ENCODE assay signal across 11 cellular contexts in genomic region chr15:70714575-70714974, GRCh38. TPM values are rescaled to one million over a fixed set of nuclear protein-coding genes. Genes with fewer than 3 reads are reported as not detected.
A peak's percentile ranks its signal among the peaks of the same experiment; 100 is the strongest.
DNase-seq lines count a peak whose midpoint lies in the region; ATAC-seq and TF ChIP-seq lines count a peak whose summit lies in the region.
"Had no signal": no experiment of that assay in that cellular context is flagged by ENCODE, and none has a peak within 500 bp of the region (broad histone marks: within the 10 kb centered on the region; RNA-seq: fewer than 3 reads in every experiment).

No MANE protein-coding gene starts in this region.

- no peak for TF ChIP-seq CTCF in ascending aorta (IDR thresholded peaks at IDR 0.05)

- H3K9me3 ChIP-seq in ascending aorta: no peaks in the 10 kb centered on the region
- no peaks in the 10 kb centered on the region for H3K9me3 ChIP-seq in stomach smooth muscle (ENCODE audit: control insufficient read depth in 2 of 2, low read length in 2 of 2)

- H3K4me1 ChIP-seq in ascending aorta (peaks cover 14 to 39% of the 10 kb centered on the region in 2 donors), stomach smooth muscle (ENCODE audit: control insufficient read depth, insufficient read depth, low read length) (peaks cover 20% of the 10 kb centered on the region)

- no peaks in the 10 kb centered on the region for H3K9me3 Mint-ChIP-seq in activated CD4-positive, alpha-beta memory T cell treated with anti-CD3 and anti-CD28 coated beads for 36 hours
- H3K9me3 Mint-ChIP-seq: activated CD4-positive, alpha-beta T cell treated with anti-CD3 and anti-CD28 coated beads, Interleukin-2, amount 10 ng/mL, durations not matched to agents 7 days and 5 days; activated T-helper 2 cell treated with anti-CD3 and anti-CD28 coated beads, Interferon-gamma antibody, Interleukin-2, Interleukin-4, amounts not matched to agents 10 μg/mL and 5 μg/mL and 100 μg/mL, durations not matched to agents 14 hours and 24 hours and 36 hours had no signal

- no peak for TF ChIP-seq RAD21 in Ishikawa (IDR thresholded peaks at IDR 0.05; ENCODE audit: low read depth)

- no peaks in the 10 kb centered on the region for H3K4me1 Mint-ChIP-seq in activated CD4-positive, alpha-beta memory T cell treated with anti-CD3 and anti-CD28 coated beads for 36 hours (ENCODE audit: low read depth)

- H3K27ac ChIP-seq in ascending aorta (peak overlapping the region; percentile 38 to 76), stomach smooth muscle (ENCODE audit: low read length) (peak overlapping the region; percentile 32)

- peak; percentile 70 for ATAC-seq in left lobe of liver
- no peak for ATAC-seq in esophagus mucosa

- CTCF ChIA-PET in activated CD4-positive, alpha-beta memory T cell treated with anti-CD3 and anti-CD28 coated beads for 36 hours (lab: Charles Lee): interaction anchor here (1.1 to 3.3 kb wide), 2 partner anchors 8 to 35 kb away, joined by 3 to 15 read pairs; no protein-coding TSS in a partner anchor

- intact Hi-C loops in ascending aorta (cut with DNase I): no loop called here
- intact Hi-C loops in activated CD4-positive, alpha-beta memory T cell treated with anti-CD3 and anti-CD28 coated beads for 36 hours (cut with micrococcal nuclease): no loop called here

- H3K27me3 Mint-ChIP-seq in activated CD4-positive, alpha-beta memory T cell treated with anti-CD3 and anti-CD28 coated beads for 36 hours: peaks cover 4% of the 10 kb centered on the region

- POLR2A ChIA-PET in activated CD4-positive, alpha-beta memory T cell treated with anti-CD3 and anti-CD28 coated beads for 36 hours (lab: Charles Lee): no interaction called here

- no peak overlapping the region for H3K4me3 Mint-ChIP-seq in activated CD4-positive, alpha-beta memory T cell treated with anti-CD3 and anti-CD28 coated beads for 36 hours
- H3K4me3 Mint-ChIP-seq: activated CD4-positive, alpha-beta T cell treated with anti-CD3 and anti-CD28 coated beads, Interleukin-2, amount 10 ng/mL, durations not matched to agents 7 days and 5 days had no signal

- no peaks in the 10 kb centered on the region for H3K36me3 ChIP-seq in ascending aorta
- H3K36me3 ChIP-seq in stomach smooth muscle (ENCODE audit: control insufficient read depth in 2 of 2, insufficient read depth in 2 of 2, low read length in 2 of 2): no peaks in the 10 kb centered on the region

- H3K9ac ChIP-seq in stomach smooth muscle (ENCODE audit: low read length in 2 of 2): no peak overlapping the region

- DNase-seq in ascending aorta (ENCODE audit: low spot score in 2 of 2) (no peak), left lobe of liver (ENCODE audit: low spot score) (no peak), kidney glomerular epithelial cell (lab: John Stamatoyannopoulos, UW) (no peak)
- no peak for DNase-seq in activated CD4-positive, alpha-beta memory T cell treated with anti-CD3 and anti-CD28 coated beads for 36 hours
- DNase-seq: activated CD4-positive, alpha-beta T cell treated with anti-CD3 and anti-CD28 coated beads, Interleukin-2, amount 10 ng/mL, durations not matched to agents 7 days and 5 days; NCI-H1105 treated with DMSO at 0.1 percent for 48 hours; NCI-H69 had no signal

- H3K27me3 ChIP-seq in ascending aorta (no peaks in the 10 kb centered on the region), stomach smooth muscle (ENCODE audit: control insufficient read depth in 1 of 2, insufficient read depth in 2 of 2, low read length in 2 of 2) (no peaks in the 10 kb centered on the region)

- no peaks in the 10 kb centered on the region for H3K36me3 Mint-ChIP-seq in activated CD4-positive, alpha-beta memory T cell treated with anti-CD3 and anti-CD28 coated beads for 36 hours

- TF ChIP-seq EP300 in Ishikawa (IDR thresholded peaks at IDR 0.05; ENCODE audit: borderline replicate concordance): peak; percentile 45; the same call in 1 of the 2 replicates

- peak overlapping the region in 1 of 2 donors; percentile 33 for H3K4me3 ChIP-seq in ascending aorta
- H3K4me3 ChIP-seq in stomach smooth muscle (ENCODE audit: low read length in 2 of 2): peak overlapping the region in 1 of 2 donors; percentile 47

- H3K27ac Mint-ChIP-seq in activated CD4-positive, alpha-beta memory T cell treated with anti-CD3 and anti-CD28 coated beads for 36 hours: no peak overlapping the region
- H3K27ac Mint-ChIP-seq: activated CD4-positive, alpha-beta T cell treated with anti-CD3 and anti-CD28 coated beads, Interleukin-2, amount 10 ng/mL, durations not matched to agents 7 days and 5 days; activated T-helper 2 cell treated with anti-CD3 and anti-CD28 coated beads, Interferon-gamma antibody, Interleukin-2, Interleukin-4, amounts not matched to agents 10 μg/mL and 5 μg/mL and 100 μg/mL, durations not matched to agents 14 hours and 24 hours and 36 hours had no signal

TF ChIP-seq in Ishikawa, 13 proteins besides CTCF, POLR2A, EP300 and RAD21:
- TF ChIP-seq NFIC (IDR thresholded peaks at IDR 0.05): peak; percentile 25; the same call in 1 of the 2 replicates
- peak; percentile 54; the same call in 1 of the 2 replicates for TF ChIP-seq CEBPB (IDR thresholded peaks at IDR 0.05)
- no peak for TF ChIP-seq YY1 (IDR thresholded peaks at IDR 0.05; ENCODE audit: low read depth)
- peak; percentile 70 for TF ChIP-seq TEAD4 (IDR thresholded peaks at IDR 0.05)

RNA-seq across cellular contexts. Expression of gene UACA, which starts 48.8 kb away (rescaled TPM):
- 34.0 TPM for total RNA-seq in ascending aorta
- 13.7 TPM for total RNA-seq in left lobe of liver
- total RNA-seq in activated CD4-positive, alpha-beta memory T cell treated with anti-CD3 and anti-CD28 coated beads for 36 hours: 1 to 10 TPM; 3.8 to 4.1 TPM
- 33.4 TPM for total RNA-seq in esophagus mucosa
